ENCODE assay signal across 2 cellular contexts in genomic region chrX:101595739-101596419, GRCh38.
TF ChIP-seq lines count a peak whose summit lies in the region.

No MANE protein-coding gene starts in this region.

TF ChIP-seq in SK-N-SH treated with all-trans-retinoic acid at 6 μM for 48 hours, 23 proteins besides CTCF, POLR2A, EP300 and RAD21:
- TF ChIP-seq TSHZ2 (CRISPR knock-in tag; IDR thresholded peaks at IDR 0.05) (no peak), RARB (CRISPR knock-in tag; IDR thresholded peaks at IDR 0.05) (no peak), ZNF8 (CRISPR knock-in tag; IDR thresholded peaks at IDR 0.05) (no peak), TOX (CRISPR knock-in tag; IDR thresholded peaks at IDR 0.05; ENCODE audit: borderline replicate concordance) (no peak), ZFP30 (CRISPR knock-in tag; IDR thresholded peaks at IDR 0.05) (no peak), PATZ1 (CRISPR knock-in tag; IDR thresholded peaks at IDR 0.05; ENCODE audit: borderline replicate concordance) (no peak), CSRNP3 (CRISPR knock-in tag; IDR thresholded peaks at IDR 0.05) (no peak), GLIS3 (CRISPR knock-in tag; IDR thresholded peaks at IDR 0.05) (no peak), SNAI2 (CRISPR knock-in tag; IDR thresholded peaks at IDR 0.05) (no peak), CREB5 (CRISPR knock-in tag; IDR thresholded peaks at IDR 0.05; ENCODE audit: low read depth) (no peak), ARNTL (CRISPR knock-in tag; IDR thresholded peaks at IDR 0.05; ENCODE audit: borderline replicate concordance, low read depth) (no peak), ZNF70 (CRISPR knock-in tag; IDR thresholded peaks at IDR 0.05) (no peak), ZNF565 (CRISPR knock-in tag; conservative IDR thresholded peaks at IDR 0.05; ENCODE audit: low read depth) (no peak), TCF4 (CRISPR knock-in tag; IDR thresholded peaks at IDR 0.05; ENCODE audit: borderline replicate concordance) (no peak), PPARA (CRISPR knock-in tag; IDR thresholded peaks at IDR 0.05; ENCODE audit: borderline replicate concordance) (no peak), CSDC2 (CRISPR knock-in tag; IDR thresholded peaks at IDR 0.05) (no peak), OSR1 (CRISPR knock-in tag; IDR thresholded peaks at IDR 0.05) (no peak), ZFP3 (CRISPR knock-in tag; IDR thresholded peaks at IDR 0.05) (no peak)

TF ChIP-seq in H1, 55 proteins besides CTCF, POLR2A, EP300 and RAD21:
- no peak for TF ChIP-seq SIRT6 (IDR thresholded peaks at IDR 0.05; ENCODE audit: low read length)
- TF ChIP-seq FOSL1 (IDR thresholded peaks at IDR 0.05; ENCODE audit: insufficient read depth, low read depth, low read length) = no peak
- no peak for TF ChIP-seq SAP30 (IDR thresholded peaks at IDR 0.05; ENCODE audit: insufficient read depth, insufficient replicate concordance, low read length)
- no peak for TF ChIP-seq TEAD4 (IDR thresholded peaks at IDR 0.05; ENCODE audit: low read depth, low read length)
- TF ChIP-seq CEBPB (IDR thresholded peaks at IDR 0.05; ENCODE audit: low read depth, low read length) = no peak
- TF ChIP-seq CREB1 (IDR thresholded peaks at IDR 0.05) = no peak
- no peak for TF ChIP-seq CBX5 (IDR thresholded peaks at IDR 0.05; ENCODE audit: low read depth, low read length)
- no peak for TF ChIP-seq SP4 (IDR thresholded peaks at IDR 0.05; ENCODE audit: low read length)
- TF ChIP-seq PHF8 (conservative IDR thresholded peaks at IDR 0.05; ENCODE audit: low read depth, low read length) = no peak
- no peak for TF ChIP-seq KDM4A (IDR thresholded peaks at IDR 0.05; ENCODE audit: low read depth, low read length, severe bottlenecking)
- no peak for TF ChIP-seq TAF1 (IDR thresholded peaks at IDR 0.05; ENCODE audit: low read depth, low read length)
